Comparison of ENCODE assay signal across 8 cellular contexts in genomic region chr3:179071569-179072397, GRCh38. TPM values are rescaled to one million over a fixed set of nuclear protein-coding genes. Genes with fewer than 3 reads are reported as not detected.
DNase-seq lines count a peak whose midpoint lies in the region; ATAC-seq and TF ChIP-seq lines count a peak whose summit lies in the region.

TSS of gene ZMAT3 (minus strand) at chr3:179071809. CDS start at chr3:179067752, 4,057 bp downstream.

- ATAC-seq in GM19025 (IDR thresholded peaks at IDR 0.05; ENCODE audit: low read depth, unreplicated experiment) (peak; percentile 81), HG03280 (IDR thresholded peaks at IDR 0.05; ENCODE audit: unreplicated experiment) (peak; percentile 74)

- H3K27me3 ChIP-seq in layer of hippocampus (ENCODE audit: control insufficient read depth, insufficient read depth, low read length): no peaks in the 10 kb centered on the region

- TF ChIP-seq CTCF in AG09319 (IDR thresholded peaks at IDR 0.05; ENCODE audit: low read depth, low read length) (no peak), chondrocyte (IDR thresholded peaks at IDR 0.05) (peak; percentile 19)

- peak within 1 kb of the TSS; percentile 98 for H3K27ac Mint-ChIP-seq in chondrocyte (ENCODE audit: unreplicated experiment)

- peak; percentile 56 for DNase-seq in AG09319 (ENCODE audit: extremely low read depth, low read depth)
- peak; percentile 62 to 83 for DNase-seq in NCI-H446 (lab: John Stamatoyannopoulos, UW)
- DNase-seq in activated CD4-positive, alpha-beta T cell treated with anti-CD3 and anti-CD28 coated beads for 1 hour: peak; percentile 76
- peak; percentile 96 for DNase-seq in chondrocyte (ENCODE audit: low spot score)
- DNase-seq in stimulated activated CD4-positive, alpha-beta T cell treated with anti-CD3 and anti-CD28 coated beads, Interleukin-1b, Interleukin-23, amount 100 ng/mL, for 4 hours (ENCODE audit: low read depth in 2 of 2): peak; percentile 75 to 76

- peak within 1 kb of the TSS; percentile 89 for H3K27ac ChIP-seq in layer of hippocampus (ENCODE audit: low read depth, low read length)

- H3K27me3 Mint-ChIP-seq in chondrocyte (ENCODE audit: low read depth): no peaks in the 10 kb centered on the region

- peaks cover 7% of the 10 kb centered on the region for H3K36me3 Mint-ChIP-seq in chondrocyte (ENCODE audit: low read depth)

- H3K4me1 Mint-ChIP-seq in chondrocyte (ENCODE audit: low read depth): peaks cover 34% of the 10 kb centered on the region

- H3K4me3 Mint-ChIP-seq in chondrocyte (ENCODE audit: unreplicated experiment): peak within 1 kb of the TSS; percentile 99

- H3K9me3 Mint-ChIP-seq in chondrocyte (ENCODE audit: low read depth): no peaks in the 10 kb centered on the region

RNA-seq across cellular contexts. Expression of gene ZMAT3, which starts in this region (rescaled TPM):
- total RNA-seq in chondrocyte: 80.6 to 108 TPM (median 80.7 TPM) in 3 replicates

Comparison
In these comparisons a context has a peak if more than half of its experiments do, and no peak if none do; other contexts are left out.
1. Peak in every context shown above with its lines: DNase-seq, ATAC-seq and H3K27ac ChIP-seq.